ENCODE assay signal across 8 cellular contexts in genomic region chrX:47190445-47191269, GRCh38. TPM values are rescaled to one million over a fixed set of nuclear protein-coding genes. Genes with fewer than 3 reads are reported as not detected.
DNase-seq lines count a peak whose midpoint lies in the region; ATAC-seq and TF ChIP-seq lines count a peak whose summit lies in the region.

No MANE protein-coding gene starts in this region.

- H3K9me3 ChIP-seq in HCT116 (ENCODE audit: control insufficient read depth in 1 of 2, insufficient read depth in 1 of 2, low read depth in 1 of 2, low read length in 2 of 2) (no peaks in the 10 kb centered on the region), SJSA1 (replicated peaks) (no peaks in the 10 kb centered on the region), suprapubic skin (no peaks in the 10 kb centered on the region)

- H3K36me3 ChIP-seq in HCT116 (ENCODE audit: control insufficient read depth in 1 of 2, insufficient read depth in 2 of 2, low read length in 2 of 2) (no peaks in the 10 kb centered on the region; a peak in 1 of 4 replicates), SJSA1 (peaks cover 18% of the 10 kb centered on the region), suprapubic skin (peaks cover 12% of the 10 kb centered on the region)

- H2AFZ ChIP-seq in HCT116 (ENCODE audit: low read depth, low read length, poor library complexity, severe bottlenecking): no peak overlapping the region

- H3K9ac ChIP-seq in HCT116 (ENCODE audit: low read length): peak overlapping the region; percentile 82

- peaks cover 36% of the 10 kb centered on the region for H3K79me2 ChIP-seq in HCT116 (ENCODE audit: insufficient read depth, low read length)

- peak; percentile 82 for ATAC-seq in HCT116

- peak; percentile 26 for TF ChIP-seq POLR2A in HCT116 (IDR thresholded peaks at IDR 0.05; ENCODE audit: borderline replicate concordance, extremely low read depth, insufficient read depth, insufficient read length)
- TF ChIP-seq POLR2A in suprapubic skin (IDR thresholded peaks at IDR 0.05): no peak

- intact Hi-C loops in HCT116 (cut with micrococcal nuclease): loop anchor here (5.0 to 10.0 kb wide), 4 partner anchors 172 to 837 kb away; partner anchors contain the start of gene ZNF41

- no peaks in the 10 kb centered on the region for H4K20me1 ChIP-seq in HCT116 (ENCODE audit: insufficient read depth)

- H3K27me3 ChIP-seq in HCT116 (ENCODE audit: insufficient read depth, low read length) (no peaks in the 10 kb centered on the region), SJSA1 (replicated peaks) (no peaks in the 10 kb centered on the region), suprapubic skin (no peaks in the 10 kb centered on the region)

- no peak for TF ChIP-seq CTCF in HCT116 (IDR thresholded peaks at IDR 0.05 in 2 of 3, conservative IDR thresholded peaks at IDR 0.05 in 1 of 3; ENCODE audit: borderline replicate concordance in 1 of 3, insufficient read depth in 1 of 3, low read depth in 2 of 3, low read length in 2 of 3)
- no peak for TF ChIP-seq CTCF in suprapubic skin (IDR thresholded peaks at IDR 0.05)

- WGBS in suprapubic skin: 29% methylated on average over 29 of the region's 40 CpGs

- no peaks in the 10 kb centered on the region for H3K9me2 ChIP-seq in HCT116 (ENCODE audit: insufficient read depth)

- H3K4me3 ChIP-seq in HCT116 (replicated peaks in 1 of 2; ENCODE audit: low read depth in 1 of 2, low read length in 2 of 2) (peak overlapping the region; percentile 67 to 75), SJSA1 (peak overlapping the region; percentile 50), suprapubic skin (peak overlapping the region; percentile 58)

- no peak for TF ChIP-seq EP300 in suprapubic skin (IDR thresholded peaks at IDR 0.05)

- H3K27ac ChIP-seq in HCT116 (ENCODE audit: low read depth, low read length) (peak overlapping the region; percentile 79), SJSA1 (peak overlapping the region; percentile 12; the same call in 1 of the 2 replicates), suprapubic skin (peak overlapping the region; percentile 29)

- CTCF ChIA-PET in HCT116 (lab: Charles Lee): interaction anchor here (1.0 to 1.7 kb wide), 5 partner anchors 43 to 351 kb away, joined by 3 to 11 read pairs (median 4); partner anchors contain the start of genes NDUFB11 and RBM10

- POLR2A ChIA-PET in HCT116 (lab: Charles Lee): interaction anchor here (0.7 to 2.0 kb wide), 5 partner anchors 27 to 336 kb away, joined by 4 to 7 read pairs (median 5); partner anchors contain the start of gene RBM10

- peak overlapping the region; percentile 82 for H3K4me2 ChIP-seq in HCT116 (ENCODE audit: low read length)

- BruUV-seq in HCT116 (replicated peaks; lab: Mats Ljungman, UMichigan): no TSS peak

- RAD21 ChIA-PET in HCT116 (lab: Charles Lee; ENCODE audit: low non-redundant PET in 1 of 2, low total read pairs in 2 of 2, uncharacterized antibody in 2 of 2, unreplicated experiment in 2 of 2): no interaction called here

- H3K4me1 ChIP-seq in HCT116 (ENCODE audit: control insufficient read depth in 1 of 2, insufficient read depth in 2 of 2, low read length in 2 of 2) (peaks cover 5 to 26% of the 10 kb centered on the region in 2 experiments; a peak in 3 of 4 replicates), SJSA1 (replicated peaks) (peaks cover 12% of the 10 kb centered on the region), suprapubic skin (peaks cover 28% of the 10 kb centered on the region)

- no peak for TF ChIP-seq RAD21 in HCT116 (IDR thresholded peaks at IDR 0.05; ENCODE audit: low read depth)

- DNase-seq in GDM1 (lab: John Stamatoyannopoulos, UW) (peak; percentile 85), HCT116 (ENCODE audit: low read depth, low spot score) (peak; percentile 83), NAMALWA (ENCODE audit: low spot score) (peak; percentile 93), SJSA1 (ENCODE audit: low read depth in 1 of 2, low spot score in 2 of 2) (peak; percentile 74 to 91), globus pallidus (ENCODE audit: low spot score) (peak; percentile 84), occipital lobe (lab: John Stamatoyannopoulos, UW) (peak; percentile 75), suprapubic skin (ENCODE audit: low spot score in 2 of 2) (peak; percentile 86 to 87)
- peak; percentile 84 for DNase-seq in activated naive CD4-positive, alpha-beta T cell treated with Interleukin-2 at 50 U/mL for 16 hours

TF ChIP-seq in HCT116, 20 proteins besides CTCF, POLR2A, EP300 and RAD21:
- TF ChIP-seq POLR2AphosphoS5 (IDR thresholded peaks at IDR 0.05; ENCODE audit: low read depth, low read length) (peak; percentile 82), YY1 (IDR thresholded peaks at IDR 0.05; ENCODE audit: extremely low read depth, insufficient replicate concordance, low read depth, low read length) (peak; percentile 38), TCF7L2 (IDR thresholded peaks at IDR 0.05; ENCODE audit: borderline replicate concordance, extremely low read depth, insufficient read depth, insufficient read length) (peak; percentile 39), ELF1 (IDR thresholded peaks at IDR 0.05; ENCODE audit: borderline replicate concordance, low read depth) (no peak)

RNA-seq across cellular contexts. Expression of gene UBA1, which starts 3.0 kb away (rescaled TPM):
- 275 TPM for total RNA-seq in HCT116 (2021; ENCODE audit: unreplicated experiment)
- polyA plus RNA-seq in HCT116 (2012): 267 and 276 TPM in 2 replicates
- 144 and 184 TPM in 2 replicates for total RNA-seq in SJSA1 (2014; rRNA removed; shearing (Covaris generic))
- 127 TPM for total RNA-seq in occipital lobe
- total RNA-seq in suprapubic skin: 100 to 1,000 TPM; 146 to 186 (median 157) TPM

RNA-seq across cellular contexts. Expression of gene CDK16, which starts 27.8 kb away (rescaled TPM):
- total RNA-seq in HCT116 (2021; ENCODE audit: unreplicated experiment) (131 TPM), occipital lobe (63.5 TPM), suprapubic skin (10 to 100 TPM; 70.5 to 90.1 (median 88.0) TPM)
- polyA plus RNA-seq in HCT116 (2012): 156 and 181 TPM in 2 replicates
- total RNA-seq in SJSA1 (2014; rRNA removed; shearing (Covaris generic)): 97.5 and 105 TPM in 2 replicates

RNA-seq across cellular contexts. Expression of gene USP11, which starts 42.2 kb away (rescaled TPM):
- total RNA-seq in HCT116 (2021; ENCODE audit: unreplicated experiment) (62.0 TPM), occipital lobe (131 TPM), suprapubic skin (10 to 100 TPM; 15.4 to 28.3 (median 20.9) TPM)
- polyA plus RNA-seq in HCT116 (2012): 87.7 and 102 TPM in 2 replicates
- total RNA-seq in SJSA1 (2014; rRNA removed; shearing (Covaris generic)): 36.6 and 39.5 TPM in 2 replicates

RNA-seq across cellular contexts. Expression of gene RBM10, which starts 45.6 kb away (rescaled TPM):
- total RNA-seq in HCT116 (2021; ENCODE audit: unreplicated experiment) (56.9 TPM), occipital lobe (38.7 TPM), suprapubic skin (10 to 100 TPM; 27.9 to 33.1 (median 30.2) TPM)
- polyA plus RNA-seq in HCT116 (2012): 67.3 and 69.3 TPM in 2 replicates
- total RNA-seq in SJSA1 (2014; rRNA removed; shearing (Covaris generic)): 41.6 and 61.6 TPM in 2 replicates

RNA-seq across cellular contexts. Expression of gene NDUFB11, which starts 46.2 kb away (rescaled TPM):
- total RNA-seq in HCT116 (2021; ENCODE audit: unreplicated experiment): 78.9 TPM
- 116 and 123 TPM in 2 replicates for polyA plus RNA-seq in HCT116 (2012)
- 77.4 and 115 TPM in 2 replicates for total RNA-seq in SJSA1 (2014; rRNA removed; shearing (Covaris generic))
- 50.4 TPM for total RNA-seq in occipital lobe
- 10 to 100 TPM; 28.0 to 67.3 (median 51.7) TPM for total RNA-seq in suprapubic skin

Comparison
In these comparisons a context has a peak if more than half of its experiments do, and no peak if none do; other contexts are left out.
1. Peak in every context shown above with its lines: DNase-seq, ATAC-seq, H3K4me3 ChIP-seq and H3K27ac ChIP-seq.
2. H3K27ac ChIP-seq: peak in every context shown above with its lines; median percentile 79 in HCT116; 29 in suprapubic skin; 12 in SJSA1.